ENCODE assay signal across 30 cellular contexts in the genomic region with DNA sequence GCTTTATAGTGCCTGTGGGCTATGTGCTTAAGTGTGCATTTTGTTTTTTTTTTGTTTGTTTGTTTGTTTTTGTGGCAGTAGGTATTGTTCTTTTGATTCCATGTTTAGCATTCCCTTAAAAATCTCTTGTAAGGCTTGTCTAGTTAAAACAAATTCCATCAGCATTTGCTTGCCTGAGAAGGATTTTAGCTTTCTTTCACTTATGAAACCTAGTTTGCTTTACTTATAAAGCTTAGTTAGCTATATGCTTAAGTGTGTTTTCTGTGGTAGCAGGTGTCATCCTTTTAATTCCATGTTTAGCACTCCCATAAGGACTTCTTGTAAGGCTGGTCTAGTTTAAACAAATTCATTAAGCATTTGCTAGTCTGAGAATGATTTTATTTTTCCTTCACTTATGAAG. TPM values are rescaled to one million over a fixed set of nuclear protein-coding genes. Genes with fewer than 3 reads are reported as not detected.
"Had no signal": no experiment of that assay in that cellular context is flagged by ENCODE, and none has a peak within 500 bp of the region (broad histone marks: within the 10 kb centered on the region; RNA-seq: fewer than 3 reads in every experiment).

No MANE protein-coding gene starts in this region.

- DNase-seq: activated effector memory CD4-positive, alpha-beta T cell treated with anti-CD3 and anti-CD28 coated beads, Interleukin-2, amount 50 U/mL, for 16 hours; activated effector memory CD4-positive, alpha-beta T cell treated with Interleukin-2 at 50 U/mL for 16 hours; activated gamma-delta T cell; activated gamma-delta T cell treated with Interleukin-2 at 50 U/mL for 16 hours; activated naive CD4-positive, alpha-beta T cell; activated naive CD4-positive, alpha-beta T cell treated with anti-CD3 and anti-CD28 coated beads for 36 hours; activated naive CD4-positive, alpha-beta T cell treated with anti-CD3 and anti-CD28 coated beads, Interleukin-2, amount 10 ng/mL, durations not matched to agents 7 days and 5 days; activated naive CD4-positive, alpha-beta T cell treated with anti-CD3 and anti-CD28 coated beads, Interleukin-2, amount 50 U/mL, for 16 hours; activated naive CD4-positive, alpha-beta T cell treated with Interleukin-2 at 50 U/mL for 16 hours; activated naive CD8-positive, alpha-beta T cell treated with anti-CD3 and anti-CD28 coated beads for 36 hours; activated naive CD8-positive, alpha-beta T cell treated with anti-CD3 and anti-CD28 coated beads, Interleukin-2, amount 10 ng/mL, durations not matched to agents 7 days and 5 days; activated naive CD8-positive, alpha-beta T cell treated with anti-CD3 and anti-CD28 coated beads, Interleukin-2, amount 50 U/mL, for 24 hours; activated T-cell treated with anti-CD3 and anti-CD28 coated beads, Interleukin-2, amount 50 U/mL, for 4 hours; activated T-cell treated with anti-CD3 and anti-CD28 coated beads, Interleukin-2, amount 50 U/mL, for 48 hours; activated T-cell treated with anti-CD3 and anti-CD28 coated beads, Interleukin-2, amount 50 U/mL, for 72 hours; adrenal gland; amniotic stem cell; amygdala; anterior cingulate cortex; aorta; body of pancreas; brain microvascular endothelial cell; caudate nucleus; central memory CD4-positive, alpha-beta T cell; cerebellar nuclear complex had no signal

- H3K36me3 ChIP-seq: adrenal gland, ascending aorta, brain microvascular endothelial cell, breast epithelium, cardiac muscle cell had no signal

- FAIRE-seq: astrocyte, bronchial epithelial cell had no signal

- H3K9me3 ChIP-seq: adrenal gland, body of pancreas had no signal

- H3K4me1 ChIP-seq: adrenal gland, ascending aorta, body of pancreas, breast epithelium had no signal

- H3K27ac ChIP-seq: adrenal gland, ascending aorta, body of pancreas, brain microvascular endothelial cell, breast epithelium, cardiac muscle cell had no signal

- H3K4me3 ChIP-seq: adrenal gland, ascending aorta, body of pancreas, breast epithelium, cardiac muscle cell had no signal

RNA-seq across cellular contexts. Expression of a gene that starts 17.3 kb away (rescaled TPM):
- polyA plus RNA-seq: cardiac muscle cell had no signal
